Comparison of ENCODE assay signal across 8 cellular contexts in genomic region chr3:69084326-69084667, GRCh38. TPM values are rescaled to one million over a fixed set of nuclear protein-coding genes. Genes with fewer than 3 reads are reported as not detected.
DNase-seq lines count a peak whose midpoint lies in the region; ATAC-seq and TF ChIP-seq lines count a peak whose summit lies in the region.

No MANE protein-coding gene starts in this region.

- H3K9ac ChIP-seq in smooth muscle cell (ENCODE audit: low read depth): peak overlapping the region; percentile 81

- ATAC-seq in HG03442 (IDR thresholded peaks at IDR 0.05; ENCODE audit: unreplicated experiment) (peak; percentile 0), GM21526 (IDR thresholded peaks at IDR 0.05; ENCODE audit: low FRiP score, unreplicated experiment) (no peak), HG02938 (IDR thresholded peaks at IDR 0.05; ENCODE audit: unreplicated experiment) (no peak)

- H3K27ac Mint-ChIP-seq in Calu3 (ENCODE audit: unreplicated experiment): peak overlapping the region; percentile 93

- no peaks in the 10 kb centered on the region for H3K36me3 ChIP-seq in adrenal gland (replicated peaks in 1 of 2)
- H3K36me3 ChIP-seq in hepatocyte (replicated peaks; ENCODE audit: insufficient read depth, low read depth): no peaks in the 10 kb centered on the region
- H3K36me3 ChIP-seq in smooth muscle cell (ENCODE audit: low read depth): no peaks in the 10 kb centered on the region

- peak overlapping the region; percentile 66 to 96 (median 90) for H3K27ac ChIP-seq in adrenal gland
- H3K27ac ChIP-seq in hepatocyte: peak overlapping the region; percentile 94
- peak overlapping the region; percentile 92 for H3K27ac ChIP-seq in smooth muscle cell (ENCODE audit: low read depth)

- H3K27me3 Mint-ChIP-seq in Calu3 (ENCODE audit: unreplicated experiment): no peaks in the 10 kb centered on the region

- BruUV-seq in Calu3 (replicated peaks; lab: Mats Ljungman, UMichigan): no TSS peak

- DNase-seq in Calu3 (no peak), adrenal gland (peak in 1 of 7 donors; percentile 15), hepatocyte (ENCODE audit: low spot score) (peak; percentile 55), smooth muscle cell (lab: John Stamatoyannopoulos, UW; ENCODE audit: unreplicated experiment) (no peak), NCI-H128 (lab: John Stamatoyannopoulos, UW; ENCODE audit: unreplicated experiment) (no peak)

- H3K4me1 ChIP-seq in adrenal gland (replicated peaks in 1 of 2) (peaks cover 40 to 65% of the 10 kb centered on the region in 2 donors), hepatocyte (ENCODE audit: insufficient read depth) (peaks cover 55% of the 10 kb centered on the region), smooth muscle cell (ENCODE audit: low read depth) (peaks cover 51% of the 10 kb centered on the region)

- no peaks in the 10 kb centered on the region for H3K9me3 Mint-ChIP-seq in Calu3 (ENCODE audit: low read depth, unreplicated experiment)

- peaks cover 30% of the 10 kb centered on the region for H3F3A ChIP-seq in smooth muscle cell (ENCODE audit: low read depth)

- peak overlapping the region in 2 of 4 donors; percentile 74 to 92 for H3K4me3 ChIP-seq in adrenal gland
- peak overlapping the region; percentile 8 for H3K4me3 ChIP-seq in hepatocyte
- H3K4me3 ChIP-seq in smooth muscle cell: peak overlapping the region; percentile 91

- H3K4me3 Mint-ChIP-seq in Calu3 (ENCODE audit: low read depth, unreplicated experiment): peak overlapping the region; percentile 82

- intact Hi-C loops in Calu3 (cut with micrococcal nuclease; ENCODE audit: unreplicated experiment): no loop called here
- intact Hi-C loops in adrenal gland (cut with DNase I): no loop called here

- no peak for TF ChIP-seq CTCF in Calu3 (IDR thresholded peaks at IDR 0.05; ENCODE audit: unreplicated experiment)
- no peak for TF ChIP-seq CTCF in adrenal gland (IDR thresholded peaks at IDR 0.05)
- no peak for TF ChIP-seq CTCF in hepatocyte (IDR thresholded peaks at IDR 0.05; ENCODE audit: poor library complexity)
- TF ChIP-seq CTCF in smooth muscle cell (IDR thresholded peaks at IDR 0.05; ENCODE audit: borderline replicate concordance, insufficient read depth, poor library complexity, severe bottlenecking): no peak

- H3K4me2 ChIP-seq in hepatocyte: peak overlapping the region; percentile 91
- peak overlapping the region; percentile 92 for H3K4me2 ChIP-seq in smooth muscle cell

- peaks cover 7% of the 10 kb centered on the region for H4K20me1 ChIP-seq in hepatocyte (ENCODE audit: insufficient read depth, poor library complexity, severe bottlenecking)
- peaks cover 26% of the 10 kb centered on the region for H4K20me1 ChIP-seq in smooth muscle cell (ENCODE audit: low read depth)

- H3K4me1 Mint-ChIP-seq in Calu3 (ENCODE audit: low read depth, unreplicated experiment): peaks cover 38% of the 10 kb centered on the region

- no peaks in the 10 kb centered on the region for H3K9me2 ChIP-seq in hepatocyte (replicated peaks; ENCODE audit: insufficient read depth)

- H2AFZ ChIP-seq in hepatocyte (peak overlapping the region; percentile 70), smooth muscle cell (ENCODE audit: low read depth) (peak overlapping the region; percentile 95)

- TF ChIP-seq POLR2A in adrenal gland (IDR thresholded peaks at IDR 0.05): no peak

- H3K79me2 ChIP-seq in hepatocyte: peaks cover 47% of the 10 kb centered on the region
- peaks cover 34% of the 10 kb centered on the region for H3K79me2 ChIP-seq in smooth muscle cell (ENCODE audit: low read depth)

- H3K9me3 ChIP-seq in adrenal gland (replicated peaks in 1 of 3) (no peaks in the 10 kb centered on the region), hepatocyte (ENCODE audit: low read depth) (no peaks in the 10 kb centered on the region), smooth muscle cell (replicated peaks; ENCODE audit: low read depth) (no peaks in the 10 kb centered on the region)

- H3K27me3 ChIP-seq in adrenal gland (no peaks in the 10 kb centered on the region), hepatocyte (no peaks in the 10 kb centered on the region), smooth muscle cell (ENCODE audit: low read depth) (no peaks in the 10 kb centered on the region)

- WGBS in adrenal gland, 4 donors: 2 to 10% (median 3%) methylated on average over 2 of the region's 2 CpGs
- 16% methylated on average over 2 of the region's 2 CpGs for WGBS in hepatocyte (ENCODE audit: low lambda C conversion rate, missing lambda C conversion rate)
- 13% methylated on average over 2 of the region's 2 CpGs for WGBS in smooth muscle cell (ENCODE audit: low lambda C conversion rate)

- CTCF ChIA-PET in Calu3 (lab: Charles Lee): interaction anchor here (0.7 to 1.1 kb wide), 2 partner anchors 37 to 116 kb away, joined by 3 to 4 read pairs; no protein-coding TSS in a partner anchor

- peaks cover 43% of the 10 kb centered on the region for H3K36me3 Mint-ChIP-seq in Calu3 (ENCODE audit: insufficient read depth, unreplicated experiment)

RNA-seq across cellular contexts. Expression of gene ARL6IP5, which starts 0.4 kb away (rescaled TPM):
- 65.5 and 76.9 TPM in 2 replicates for total RNA-seq in Calu3 (2022)
- total RNA-seq in adrenal gland: 100 to 1,000 TPM; 105 to 276 (median 191) TPM
- polyA plus RNA-seq in adrenal gland: 100 to 1,000 TPM; 100 to 198 (median 130) TPM
- total RNA-seq in hepatocyte: 70.4 and 72.2 TPM in 2 replicates
- polyA plus RNA-seq in hepatocyte: 103 and 116 TPM in 2 replicates
- total RNA-seq in smooth muscle cell: 80.9 and 83.9 TPM in 2 replicates
- 73.9 and 97.4 TPM in 2 replicates for polyA plus RNA-seq in smooth muscle cell

RNA-seq across cellular contexts. Expression of gene UBA3, which starts 4.1 kb away (rescaled TPM):
- 55.9 and 64.2 TPM in 2 replicates for total RNA-seq in Calu3 (2022)
- total RNA-seq in adrenal gland: 10 to 100 TPM; 39.6 to 85.7 (median 61.5) TPM
- 10 to 100 TPM; 31.8 to 76.9 (median 34.4) TPM for polyA plus RNA-seq in adrenal gland
- 59.4 and 59.8 TPM in 2 replicates for total RNA-seq in hepatocyte
- 43.3 and 58.5 TPM in 2 replicates for polyA plus RNA-seq in hepatocyte
- 71.2 and 102 TPM in 2 replicates for total RNA-seq in smooth muscle cell
- 47.5 and 52.4 TPM in 2 replicates for polyA plus RNA-seq in smooth muscle cell

RNA-seq across cellular contexts. Expression of gene TMF1, which starts 32.2 kb away (rescaled TPM):
- total RNA-seq in Calu3 (2022) (31.3 and 34.4 TPM in 2 replicates), adrenal gland (10 to 100 TPM; 16.8 to 39.6 (median 27.3) TPM), hepatocyte (32.0 and 39.6 TPM in 2 replicates), smooth muscle cell (61.8 and 63.0 TPM in 2 replicates)
- polyA plus RNA-seq in adrenal gland (10 to 100 TPM in 1 of 3 donors, 1 to 10 TPM in 2; 6.9 to 38.1 (median 9.8) TPM), hepatocyte (19.5 and 23.8 TPM in 2 replicates), smooth muscle cell (28.9 and 33.4 TPM in 2 replicates)

RNA-seq across cellular contexts. Expression of gene LMOD3, which starts 38.1 kb away (rescaled TPM):
- total RNA-seq in Calu3 (2022) (not detected in 2 replicates), adrenal gland (under 1 TPM in 3 of 8 donors, not detected in 5; 0.04 to 0.14 (median 0.10) TPM), hepatocyte (not detected in 2 replicates), smooth muscle cell (not detected in 2 replicates)
- polyA plus RNA-seq in adrenal gland (under 1 TPM; 0.03 to 0.08 (median 0.07) TPM), hepatocyte (not detected in 2 replicates), smooth muscle cell (not detected in 2 replicates)
